In the genomic region with DNA sequence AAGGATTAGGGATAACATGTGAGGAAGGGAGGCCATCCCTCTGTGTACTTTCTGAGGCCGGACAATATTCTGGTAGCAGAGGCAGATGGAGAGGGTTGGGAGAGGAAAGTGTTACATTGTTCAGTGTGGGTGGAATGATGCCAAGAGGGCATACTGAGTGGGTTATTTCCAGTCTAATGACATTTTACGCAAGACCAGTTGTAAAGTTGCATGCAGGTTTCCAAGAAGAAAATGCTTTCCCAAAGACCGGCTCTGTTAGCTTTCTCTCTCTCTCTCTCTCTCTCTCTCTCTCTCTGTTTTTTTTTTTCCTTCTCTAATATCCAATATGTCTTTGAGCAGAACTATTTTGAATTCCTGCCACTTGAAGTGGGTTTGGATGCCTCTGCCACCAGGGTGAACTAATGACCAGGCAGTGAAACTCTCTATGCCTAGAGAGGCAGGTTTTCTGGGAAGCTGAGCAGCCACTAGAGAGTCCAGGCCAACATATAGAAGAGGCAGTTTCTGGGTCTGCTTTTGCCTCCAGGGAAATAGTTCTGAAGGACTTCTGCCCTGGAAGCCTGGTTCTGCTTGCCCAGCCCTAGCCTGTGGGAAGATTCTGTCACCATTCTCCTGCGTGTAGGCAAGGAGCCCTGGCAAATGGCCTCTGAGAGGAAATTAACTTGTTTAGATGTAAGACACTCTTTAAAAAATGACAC, we compare ENCODE assay signal across 21 cellular contexts. TPM values are rescaled to one million over a fixed set of nuclear protein-coding genes. Genes with fewer than 3 reads are reported as not detected.
DNase-seq lines count a peak whose midpoint lies in the region; ATAC-seq and FAIRE-seq lines count a peak whose summit lies in the region.
"Had no signal": no experiment of that assay in that cellular context is flagged by ENCODE, and none has a peak within 500 bp of the region (broad histone marks: within the 10 kb centered on the region; RNA-seq: fewer than 3 reads in every experiment).

No MANE protein-coding gene starts in this region.

- no peak for FAIRE-seq in small intestine (lab: Jason Lieb, UNC)
- FAIRE-seq: endometrium, GM19239, kidney had no signal

- peaks cover 13% of the 10 kb centered on the region for H3K4me1 ChIP-seq in adipocyte (ENCODE audit: control insufficient read depth, insufficient read depth, low read length)
- no peaks in the 10 kb centered on the region for H3K4me1 ChIP-seq in small intestine (ENCODE audit: control insufficient read depth in 2 of 2, insufficient read depth in 1 of 2, low read depth in 1 of 2, low read length in 1 of 2)
- H3K4me1 ChIP-seq: tibial nerve had no signal

- no peaks in the 10 kb centered on the region for H3K36me3 ChIP-seq in adipocyte (ENCODE audit: control insufficient read depth, insufficient read depth, low read length, severe bottlenecking)
- no peaks in the 10 kb centered on the region for H3K36me3 ChIP-seq in small intestine (ENCODE audit: control insufficient read depth in 2 of 2, insufficient read depth in 2 of 2, low read length in 2 of 2)
- H3K36me3 ChIP-seq: heart right ventricle, tibial nerve had no signal

- H3K4me3 ChIP-seq in adipocyte (ENCODE audit: low read length) (no peak overlapping the region), small intestine (ENCODE audit: low read depth in 1 of 2, low read length in 2 of 2) (no peak overlapping the region)
- H3K4me3 ChIP-seq: heart right ventricle, SK-N-MC, tibial nerve had no signal

- DNase-seq in GM04503 (ENCODE audit: low read depth) (peak; percentile 46), adipocyte (ENCODE audit: low read depth) (peak; percentile 44), fibroblast of peridontal ligament (ENCODE audit: extremely low read depth) (peak; percentile 64), sciatic nerve (ENCODE audit: low spot score) (no peak), small intestine (no peak), COR-L47 (lab: John Stamatoyannopoulos, UW) (no peak), globus pallidus (ENCODE audit: low spot score) (no peak)
- DNase-seq: activated naive CD4-positive, alpha-beta T cell treated with Interleukin-2 at 50 U/mL for 16 hours; CD4-positive, alpha-beta memory T cell; GDM1; heart right ventricle; kidney; NCI-H1092 treated with DMSO at 0.1 percent for 48 hours; OCI-M1 had no signal

- H3K9me3 ChIP-seq in adipocyte (ENCODE audit: control insufficient read depth, low read length) (peaks cover 4% of the 10 kb centered on the region), small intestine (ENCODE audit: control insufficient read depth, low read depth) (no peaks in the 10 kb centered on the region)

- H3K27me3 ChIP-seq in adipocyte (replicated peaks; ENCODE audit: control insufficient read depth, insufficient read depth, low read length) (no peaks in the 10 kb centered on the region), small intestine (ENCODE audit: control insufficient read depth in 2 of 2, insufficient read depth in 2 of 2, low read length in 2 of 2) (no peaks in the 10 kb centered on the region)
- H3K27me3 ChIP-seq: heart right ventricle, tibial nerve had no signal

- ATAC-seq in sciatic nerve: peak; percentile 34
- ATAC-seq in HG03039 (IDR thresholded peaks at IDR 0.05; ENCODE audit: unreplicated experiment): no peak

- 47 to 67% (median 61%) methylated on average over 4 of the region's 4 CpGs for WGBS in small intestine, 3 donors

- H3K27ac ChIP-seq in small intestine (ENCODE audit: low read depth in 1 of 2, low read length in 1 of 2): no peak overlapping the region
- H3K27ac ChIP-seq: heart right ventricle, SK-N-MC, tibial nerve, VCaP had no signal

- H3K9ac ChIP-seq in adipocyte (ENCODE audit: low read length): peak overlapping the region; percentile 72

- intact Hi-C loops in sciatic nerve (cut with DNase I): no loop called here

RNA-seq across cellular contexts. Expression of a gene that starts 24.4 kb away (rescaled TPM):
- 8.0 TPM for total RNA-seq in sciatic nerve
- polyA plus RNA-seq in small intestine: 1 to 10 TPM in 2 of 3 donors, not detected in 1; 1.5 to 2.4 TPM
- total RNA-seq: NCI-H460 had no signal
- polyA plus RNA-seq: CD4-positive, alpha-beta memory T cell had no signal

Comparison
In these comparisons a context has a peak if more than half of its experiments do, and no peak if none do; other contexts are left out.
1. DNase-seq: peak in GM04503 (single experiment), adipocyte (single experiment) and fibroblast of peridontal ligament (single experiment); none in sciatic nerve (single experiment), small intestine (single experiment), COR-L47 (single experiment) and globus pallidus (single experiment).